In genomic region chr10:127195571-127196226, GRCh38 we compare ENCODE assay signal across 10 cellular contexts. TPM values are rescaled to one million over a fixed set of nuclear protein-coding genes. Genes with fewer than 3 reads are reported as not detected.
DNase-seq lines count a peak whose midpoint lies in the region; TF ChIP-seq lines count a peak whose summit lies in the region.
"Had no signal": no experiment of that assay in that cellular context is flagged by ENCODE, and none has a peak within 500 bp of the region (broad histone marks: within the 10 kb centered on the region; RNA-seq: fewer than 3 reads in every experiment).

No MANE protein-coding gene starts in this region.

- no peaks in the 10 kb centered on the region for H3K36me3 ChIP-seq in HUES64 (ENCODE audit: insufficient read depth, low read length)
- peaks cover 0 to 6% (median 0%) of the 10 kb centered on the region in 5 donors for H3K36me3 ChIP-seq in subcutaneous abdominal adipose tissue (ENCODE audit: control insufficient read depth in 5 of 5, insufficient read depth in 5 of 5, low read length in 5 of 5)
- no peaks in the 10 kb centered on the region for H3K36me3 ChIP-seq in HAP-1 (replicated peaks)
- H3K36me3 ChIP-seq in PC-9 (ENCODE audit: low read depth): no peaks in the 10 kb centered on the region

- H3K4me3 ChIP-seq in HUES64 (ENCODE audit: low read length) (peak overlapping the region; percentile 56), dorsolateral prefrontal cortex (peak overlapping the region; percentile 40 to 73 (median 59)), subcutaneous abdominal adipose tissue (ENCODE audit: low read depth in 1 of 5, low read length in 5 of 5) (peak overlapping the region in 4 of 5 donors; percentile 40 to 67 (median 54)), HAP-1 (no peak overlapping the region), PC-9 (no peak overlapping the region)

- H4K20me1 ChIP-seq in PC-9 (ENCODE audit: insufficient read depth): no peaks in the 10 kb centered on the region

- POLR2A ChIA-PET in PC-9 (lab: Charles Lee; ENCODE audit: unreplicated experiment): no interaction called here

- H3K9me3 ChIP-seq in HUES64 (ENCODE audit: insufficient read depth, low read depth, low read length) (no peaks in the 10 kb centered on the region), subcutaneous abdominal adipose tissue (ENCODE audit: control insufficient read depth in 5 of 5, low read length in 5 of 5) (no peaks in the 10 kb centered on the region), HAP-1 (no peaks in the 10 kb centered on the region), PC-9 (ENCODE audit: insufficient read depth, low read depth) (no peaks in the 10 kb centered on the region)

- in situ Hi-C loops in HAP-1 (cut with MboI; ENCODE audit: low sequenced_read_pairs): no loop called here

- under 1% methylated on average over 77 of the region's 77 CpGs for WGBS in HUES64

- CTCF ChIA-PET in PC-9 (lab: Charles Lee): no interaction called here

- H2AFZ ChIP-seq in PC-9: no peak overlapping the region

- BruUV-seq in PC-9 (replicated peaks; lab: Mats Ljungman, UMichigan): no TSS peak

- DNase-seq in dorsolateral prefrontal cortex (peak in 3 of 10 donors; percentile 23 to 44 (median 39)), kidney tubule cell (ENCODE audit: low spot score) (peak; percentile 2), HAP-1 (ENCODE audit: low spot score in 2 of 2) (no peak), PC-9 (no peak), HT-29 (ENCODE audit: low spot score) (no peak)
- DNase-seq in activated CD4-positive, alpha-beta T cell treated with anti-CD3 and anti-CD28 coated beads, Interleukin-2, amount 50 U/mL, for 4 hours: no peak
- DNase-seq: activated T-cell treated with anti-CD3 and anti-CD28 coated beads, Interleukin-2, amount 50 U/mL, for 24 hours had no signal

- H3F3A ChIP-seq in PC-9 (ENCODE audit: insufficient read depth, low read depth): no peaks in the 10 kb centered on the region

- TF ChIP-seq CTCF in dorsolateral prefrontal cortex (IDR thresholded peaks at IDR 0.05 in 54 of 56, conservative IDR thresholded peaks at IDR 0.05 in 2 of 56; ENCODE audit: low read depth in 1 of 56, partially characterized antibody in 56 of 56): no peak
- TF ChIP-seq CTCF in PC-9 (conservative IDR thresholded peaks at IDR 0.05): no peak

- H3K27me3 ChIP-seq in HUES64 (ENCODE audit: insufficient read depth, low read length) (peaks cover 58% of the 10 kb centered on the region), dorsolateral prefrontal cortex (peaks cover 0 to 4% (median 0%) of the 10 kb centered on the region in 45 donors), subcutaneous abdominal adipose tissue (ENCODE audit: control insufficient read depth in 5 of 5, insufficient read depth in 4 of 5, low read length in 5 of 5) (peaks cover 0 to 17% (median 10%) of the 10 kb centered on the region in 5 donors), HAP-1 (ENCODE audit: low read depth) (no peaks in the 10 kb centered on the region), PC-9 (ENCODE audit: insufficient read depth, low read depth) (no peaks in the 10 kb centered on the region)

- H3K4me1 ChIP-seq in HUES64 (ENCODE audit: insufficient read depth, low read length) (peaks cover 8% of the 10 kb centered on the region; the same call in 1 of the 2 replicates), subcutaneous abdominal adipose tissue (ENCODE audit: control insufficient read depth in 5 of 5, insufficient read depth in 5 of 5, low read length in 5 of 5) (peaks cover 0 to 21% (median 17%) of the 10 kb centered on the region in 5 donors), HAP-1 (no peaks in the 10 kb centered on the region), PC-9 (replicated peaks; ENCODE audit: insufficient read depth) (no peaks in the 10 kb centered on the region)

- H3K27ac ChIP-seq in HUES64 (ENCODE audit: low read depth, low read length) (no peak overlapping the region), dorsolateral prefrontal cortex (peak overlapping the region in 11 of 59 donors; percentile 19 to 65 (median 41)), subcutaneous abdominal adipose tissue (ENCODE audit: low read depth, low read length) (no peak overlapping the region), PC-9 (no peak overlapping the region)

- peak overlapping the region; percentile 35; the same call in 1 of the 2 replicates for H3K9ac ChIP-seq in HUES64 (ENCODE audit: low read depth, low read length)
- no peak overlapping the region for H3K9ac ChIP-seq in subcutaneous abdominal adipose tissue (ENCODE audit: low read length in 5 of 5)

- intact Hi-C loops in dorsolateral prefrontal cortex (cut with DNase I) (no loop called here), PC-9 (cut with micrococcal nuclease; ENCODE audit: unreplicated experiment) (no loop called here)

- H3K9me2 ChIP-seq in PC-9 (ENCODE audit: insufficient read depth): no peaks in the 10 kb centered on the region

- no peak overlapping the region for H3K4me2 ChIP-seq in PC-9

- no peaks in the 10 kb centered on the region for H3K79me2 ChIP-seq in PC-9 (ENCODE audit: low read depth)

RNA-seq across cellular contexts. Expression of gene INSYN2A, which starts 0.7 kb away (rescaled TPM):
- 0.10 TPM for polyA plus RNA-seq in HUES64 (2013, experiment 1 of 2)
- polyA plus RNA-seq in HUES64 (2013, experiment 2 of 2): 0.13 TPM
- total RNA-seq in dorsolateral prefrontal cortex (1 to 10 TPM in 119 of 120 experiments, under 1 TPM in 1; 0.98 to 4.5 (median 2.4) TPM), PC-9 (2021) (not detected in 2 replicates)
- total RNA-seq in HT-29 (2014; rRNA removed; shearing (Covaris generic)): not detected in 2 replicates
- total RNA-seq: left cardiac atrium had no signal

Comparison
In these comparisons a context has a peak if more than half of its experiments do, and no peak if none do; other contexts are left out.
1. H3K4me3 ChIP-seq: peak in HUES64 (single experiment), dorsolateral prefrontal cortex (59 of 59) and subcutaneous abdominal adipose tissue (4 of 5); none in HAP-1 (single experiment) and PC-9 (single experiment).